ENCODE assay signal across 8 cellular contexts in the genomic region with DNA sequence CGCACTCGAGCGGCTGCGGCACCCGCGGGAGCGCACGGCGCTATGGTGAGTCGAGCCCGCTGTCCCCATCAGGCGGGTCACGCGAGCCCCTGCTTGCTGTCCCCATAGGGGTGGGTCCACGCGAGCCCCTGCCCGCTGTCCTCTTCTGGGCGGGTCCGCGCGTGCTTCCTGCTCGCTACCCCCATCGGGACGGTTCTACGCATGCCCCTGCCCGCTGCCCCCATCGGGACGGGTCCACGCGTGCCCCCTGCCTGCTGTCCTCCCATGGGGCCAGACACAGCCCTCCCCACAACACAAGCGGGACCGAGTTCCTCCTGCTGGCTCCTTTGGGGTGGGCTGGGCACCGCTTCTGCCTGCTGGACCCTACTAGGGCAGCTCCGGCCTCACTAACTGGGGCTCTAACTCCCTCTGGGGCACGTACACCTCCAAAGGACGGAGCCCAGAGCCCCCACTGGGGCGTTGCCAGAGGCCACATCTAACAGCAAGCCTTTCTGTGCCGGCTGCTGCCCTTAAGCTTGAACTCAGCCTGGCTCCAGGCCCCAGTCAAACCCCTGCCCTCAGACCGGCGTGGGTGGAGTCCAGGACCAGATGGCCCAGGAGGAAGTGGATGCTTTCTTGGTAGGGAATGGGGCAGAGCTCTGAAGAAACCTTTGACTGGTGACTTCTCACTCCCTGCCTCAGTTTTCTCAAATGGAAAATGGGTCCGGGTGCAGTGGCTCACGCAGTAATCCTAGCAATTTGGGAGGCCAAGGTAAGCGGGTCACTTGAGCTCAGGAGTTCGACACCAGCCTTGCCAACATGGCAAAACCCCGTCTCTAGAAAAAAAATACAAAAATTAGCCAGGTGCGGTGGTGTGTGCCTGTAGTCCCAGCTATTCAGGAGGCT. TPM values are rescaled to one million over a fixed set of nuclear protein-coding genes. Genes with fewer than 3 reads are reported as not detected.
DNase-seq lines count a peak whose midpoint lies in the region; ATAC-seq and TF ChIP-seq lines count a peak whose summit lies in the region.

No MANE protein-coding gene starts in this region.

- H3K4me3 ChIP-seq in SK-N-MC: peak overlapping the region; percentile 96

- peaks cover 26% of the 10 kb centered on the region for H3K36me3 ChIP-seq in SK-N-MC (ENCODE audit: insufficient read depth, low read length)

- no peak overlapping the region for H3K27ac ChIP-seq in SK-N-MC

- peaks cover 29% of the 10 kb centered on the region for H3K4me1 Mint-ChIP-seq in chondrocyte (ENCODE audit: low read depth)

- H3K4me3 Mint-ChIP-seq in chondrocyte (ENCODE audit: unreplicated experiment): peak overlapping the region; percentile 79

- peak overlapping the region; percentile 89 for H3K9ac ChIP-seq in SK-N-MC (ENCODE audit: insufficient read length)

- H3K27ac Mint-ChIP-seq in chondrocyte (ENCODE audit: unreplicated experiment): peak overlapping the region; percentile 27

- TF ChIP-seq CTCF in chondrocyte (IDR thresholded peaks at IDR 0.05): peak; percentile 37

- no peaks in the 10 kb centered on the region for H3K9me3 ChIP-seq in SK-N-MC (ENCODE audit: low read depth, low read length)

- no peaks in the 10 kb centered on the region for H3K27me3 Mint-ChIP-seq in chondrocyte (ENCODE audit: low read depth)

- H3K36me3 Mint-ChIP-seq in chondrocyte (ENCODE audit: low read depth): peaks cover 12% of the 10 kb centered on the region

- DNase-seq in Caki2 (ENCODE audit: low read depth) (peak; percentile 63), SK-N-MC (ENCODE audit: low read depth, low spot score) (no peak), chondrocyte (ENCODE audit: low spot score) (peak; percentile 94), left lobe of liver (ENCODE audit: low spot score) (peak; percentile 64), NCI-H1930 (lab: John Stamatoyannopoulos, UW) (no peak)
- peak; percentile 26 for DNase-seq in stimulated activated CD4-positive, alpha-beta T cell treated with anti-CD3 and anti-CD28 coated beads, Interleukin-1b, Interleukin-23, amount 100 ng/mL, for 48 hours

- ATAC-seq in GM19395 (IDR thresholded peaks at IDR 0.05; ENCODE audit: unreplicated experiment): peak; percentile 39
- ATAC-seq in HG03457 (IDR thresholded peaks at IDR 0.05; ENCODE audit: unreplicated experiment): peak; percentile 25
- peak; percentile 51 for ATAC-seq in left lobe of liver

- in situ Hi-C loops in Caki2 (cut with HindIII; ENCODE audit: low pct_unique_long_range_greater_than_20kb, low sequenced_read_pairs): no loop called here

- H3K9me3 Mint-ChIP-seq in chondrocyte (ENCODE audit: low read depth): no peaks in the 10 kb centered on the region

RNA-seq across cellular contexts. Expression of a gene that starts 0.7 kb away (rescaled TPM):
- 133 and 145 TPM in 2 replicates for total RNA-seq in Caki2 (2014; rRNA removed; shearing (Covaris generic); ENCODE audit: low replicate concordance)
- total RNA-seq in chondrocyte (113 to 146 TPM (median 140 TPM) in 3 replicates), left lobe of liver (31.5 TPM)

RNA-seq across cellular contexts. Expression of a gene that starts 44.7 kb away (rescaled TPM):
- total RNA-seq in Caki2 (2014; rRNA removed; shearing (Covaris generic); ENCODE audit: low replicate concordance): 197 and 233 TPM in 2 replicates
- total RNA-seq in chondrocyte: 73.7 to 112 TPM (median 108 TPM) in 3 replicates
- 38.9 TPM for total RNA-seq in left lobe of liver

Comparison
In these comparisons a context has a peak if more than half of its experiments do, and no peak if none do; other contexts are left out.
1. DNase-seq: peak in Caki2 (single experiment), chondrocyte (single experiment), left lobe of liver (single experiment) and stimulated activated CD4-positive, alpha-beta T cell treated with anti-CD3 and anti-CD28 coated beads, Interleukin-1b, Interleukin-23, amount 100 ng/mL, for 48 hours (single experiment); none in SK-N-MC (single experiment) and NCI-H1930 (0 of 2).
2. Peak in every context shown above with its lines, with median percentiles within 50 percentile points of each other: ATAC-seq.